In the genomic region with DNA sequence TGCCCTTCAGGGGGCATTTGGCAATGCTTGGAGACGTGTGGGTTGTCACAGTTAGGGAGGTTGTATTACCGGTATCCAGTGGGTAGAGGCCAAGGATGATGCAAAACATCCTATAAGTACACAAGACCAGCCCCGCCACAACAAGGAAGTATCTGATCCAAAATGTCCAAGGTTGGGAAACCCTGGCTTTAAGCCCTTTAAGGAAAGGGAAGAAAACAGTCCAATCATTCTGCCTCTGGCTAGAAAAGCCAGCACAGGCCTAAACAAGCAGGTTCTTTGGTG, we compare ENCODE assay signal across 7 cellular contexts. TPM values are rescaled to one million over a fixed set of nuclear protein-coding genes. Genes with fewer than 3 reads are reported as not detected.
DNase-seq lines count a peak whose midpoint lies in the region; ATAC-seq and TF ChIP-seq lines count a peak whose summit lies in the region.

No MANE protein-coding gene starts in this region.

- DNase-seq in T-helper 17 cell: no peak
- no peak for DNase-seq in left ventricle myocardium inferior
- DNase-seq in spleen: peak; percentile 31
- no peak for DNase-seq in NCI-H2081 treated with DMSO at 0.1 percent for 48 hours (lab: John Stamatoyannopoulos, UW)
- no peak for DNase-seq in posterior cingulate gyrus

- no peaks in the 10 kb centered on the region for H3K9me3 ChIP-seq in HUES64 (ENCODE audit: insufficient read depth, low read depth, low read length)
- H3K9me3 ChIP-seq in T-helper 17 cell (ENCODE audit: control insufficient read depth, low read length, poor library complexity, severe bottlenecking): no peaks in the 10 kb centered on the region
- H3K9me3 ChIP-seq in left ventricle myocardium inferior (replicated peaks): no peaks in the 10 kb centered on the region
- H3K9me3 ChIP-seq in spleen: no peaks in the 10 kb centered on the region

- H3K27me3 ChIP-seq in HUES64 (ENCODE audit: insufficient read depth, low read length) (no peaks in the 10 kb centered on the region), left ventricle myocardium inferior (ENCODE audit: low read depth) (no peaks in the 10 kb centered on the region), spleen (replicated peaks in 1 of 7) (no peaks in the 10 kb centered on the region)

- no peak for ATAC-seq in T-helper 17 cell
- ATAC-seq in HG03565 (IDR thresholded peaks at IDR 0.05; ENCODE audit: unreplicated experiment): no peak

- peak overlapping the region; percentile 73 for H3K27ac Mint-ChIP-seq in T-helper 17 cell

- H3K4me3 ChIP-seq in HUES64 (ENCODE audit: low read length) (no peak overlapping the region), left ventricle myocardium inferior (peak overlapping the region; percentile 56), spleen (peak overlapping the region in 2 of 8 donors; percentile 5 to 53)

- peaks cover 13% of the 10 kb centered on the region for H3K36me3 ChIP-seq in HUES64 (ENCODE audit: insufficient read depth, low read length)
- H3K36me3 ChIP-seq in left ventricle myocardium inferior: no peaks in the 10 kb centered on the region
- no peaks in the 10 kb centered on the region for H3K36me3 ChIP-seq in spleen

- H3K4me1 ChIP-seq in HUES64 (ENCODE audit: insufficient read depth, low read length) (peaks cover 72% of the 10 kb centered on the region), left ventricle myocardium inferior (peaks cover 78% of the 10 kb centered on the region), spleen (peaks cover 57 to 81% (median 76%) of the 10 kb centered on the region in 6 donors)

- TF ChIP-seq CTCF in left ventricle myocardium inferior (IDR thresholded peaks at IDR 0.05; ENCODE audit: borderline replicate concordance): no peak
- TF ChIP-seq CTCF in spleen (IDR thresholded peaks at IDR 0.05 in 8 of 11, conservative IDR thresholded peaks at IDR 0.05 in 3 of 11): no peak

- H3K4me1 Mint-ChIP-seq in T-helper 17 cell: peaks cover 45% of the 10 kb centered on the region

- TF ChIP-seq POLR2A in spleen (IDR thresholded peaks at IDR 0.05): no peak

- no peaks in the 10 kb centered on the region for H3K27me3 Mint-ChIP-seq in T-helper 17 cell

- intact Hi-C loops in left ventricle myocardium inferior (cut with micrococcal nuclease): no loop called here
- intact Hi-C loops in spleen (cut with DNase I; ENCODE audit: low total_unique reads): no loop called here
- intact Hi-C loops in posterior cingulate gyrus (cut with DNase I): loop anchor here (5.0 kb wide), 1 partner anchor 63 kb away; no protein-coding TSS in a partner anchor

- H3K9ac ChIP-seq in HUES64 (ENCODE audit: low read depth, low read length): peak overlapping the region; percentile 82

- H3K27ac ChIP-seq in HUES64 (ENCODE audit: low read depth, low read length): peak overlapping the region; percentile 99
- peak overlapping the region; percentile 100 for H3K27ac ChIP-seq in left ventricle myocardium inferior (replicated peaks)
- H3K27ac ChIP-seq in spleen: peak overlapping the region; percentile 96 to 99 (median 98)

- H3K4me3 Mint-ChIP-seq in T-helper 17 cell: no peak overlapping the region

- H3K36me3 Mint-ChIP-seq in T-helper 17 cell (ENCODE audit: low read depth): no peaks in the 10 kb centered on the region

- 62% methylated on average over 3 of the region's 3 CpGs for WGBS in HUES64
- 18 to 48% (median 28%) methylated on average over 3 of the region's 3 CpGs for WGBS in spleen, 5 donors

RNA-seq across cellular contexts. Expression of a gene that starts 3.6 kb away (rescaled TPM):
- 61.7 TPM for polyA plus RNA-seq in HUES64 (2013, experiment 1 of 2)
- 67.8 TPM for polyA plus RNA-seq in HUES64 (2013, experiment 2 of 2)
- 10 to 100 TPM; 42.7 to 50.3 TPM for total RNA-seq in T-helper 17 cell
- total RNA-seq in left ventricle myocardium inferior: 37.9 TPM
- 10 to 100 TPM; 30.3 to 64.0 (median 56.0) TPM for total RNA-seq in spleen
- polyA plus RNA-seq in spleen: 10 to 100 TPM; 12.5 to 16.8 (median 15.6) TPM
